ENCODE assay signal across 1 cellular context in genomic region chr7:68977709-68978108, GRCh38.
TF ChIP-seq lines count a peak whose summit lies in the region.

No MANE protein-coding gene starts in this region.

TF ChIP-seq in H1, 55 proteins besides CTCF, POLR2A, EP300 and RAD21:
- no peak for TF ChIP-seq BACH1 (IDR thresholded peaks at IDR 0.05; ENCODE audit: low read length)
TF ChIP-seq in H1: peak in this region for 0.
